1 cellular context compared by ENCODE assay signal in the genomic region with DNA sequence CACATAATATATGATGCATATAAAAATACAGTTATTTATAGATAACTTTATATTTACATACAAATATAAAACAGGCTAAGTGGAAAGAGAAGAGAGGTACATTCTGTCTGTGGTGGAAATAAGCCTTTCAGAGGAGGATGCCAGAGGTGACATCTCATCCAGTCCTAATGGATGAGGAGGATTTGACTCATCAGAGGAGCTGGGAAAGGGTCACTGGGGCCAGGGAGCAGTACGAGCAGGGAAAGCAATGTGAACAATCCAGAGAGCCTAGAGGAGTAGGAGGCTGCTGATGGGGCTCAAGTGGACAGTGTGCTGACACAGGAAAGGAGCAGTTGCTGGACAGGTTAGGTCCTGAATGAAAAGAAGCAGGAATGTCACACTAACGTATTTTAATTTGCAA.
TF ChIP-seq lines count a peak whose summit lies in the region.

No MANE protein-coding gene starts in this region.

TF ChIP-seq in A549, 52 proteins besides CTCF, POLR2A, EP300 and RAD21 (continued from another document):
- TF ChIP-seq, protein P1, sequence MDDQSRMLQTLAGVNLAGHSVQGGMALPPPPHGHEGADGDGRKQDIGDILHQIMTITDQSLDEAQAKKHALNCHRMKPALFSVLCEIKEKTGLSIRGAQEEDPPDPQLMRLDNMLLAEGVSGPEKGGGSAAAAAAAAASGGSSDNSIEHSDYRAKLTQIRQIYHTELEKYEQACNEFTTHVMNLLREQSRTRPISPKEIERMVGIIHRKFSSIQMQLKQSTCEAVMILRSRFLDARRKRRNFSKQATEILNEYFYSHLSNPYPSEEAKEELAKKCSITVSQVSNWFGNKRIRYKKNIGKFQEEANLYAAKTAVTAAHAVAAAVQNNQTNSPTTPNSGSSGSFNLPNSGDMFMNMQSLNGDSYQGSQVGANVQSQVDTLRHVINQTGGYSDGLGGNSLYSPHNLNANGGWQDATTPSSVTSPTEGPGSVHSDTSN (IDR thresholded peaks at IDR 0.05): no peak
- TF ChIP-seq NPAS2 (CRISPR knock-in tag; IDR thresholded peaks at IDR 0.05; ENCODE audit: borderline replicate concordance): no peak
- TF ChIP-seq TP53 (CRISPR knock-in tag; IDR thresholded peaks at IDR 0.05): no peak
- no peak for TF ChIP-seq RFX5 (IDR thresholded peaks at IDR 0.05)
- TF ChIP-seq MYC (IDR thresholded peaks at IDR 0.05; ENCODE audit: borderline replicate concordance, low read length): no peak
- no peak for TF ChIP-seq CBX2 (IDR thresholded peaks at IDR 0.05; ENCODE audit: borderline replicate concordance, low read depth)
TF ChIP-seq in A549: peak in this region for 0.
